17 cellular contexts compared by ENCODE assay signal in the genomic region with DNA sequence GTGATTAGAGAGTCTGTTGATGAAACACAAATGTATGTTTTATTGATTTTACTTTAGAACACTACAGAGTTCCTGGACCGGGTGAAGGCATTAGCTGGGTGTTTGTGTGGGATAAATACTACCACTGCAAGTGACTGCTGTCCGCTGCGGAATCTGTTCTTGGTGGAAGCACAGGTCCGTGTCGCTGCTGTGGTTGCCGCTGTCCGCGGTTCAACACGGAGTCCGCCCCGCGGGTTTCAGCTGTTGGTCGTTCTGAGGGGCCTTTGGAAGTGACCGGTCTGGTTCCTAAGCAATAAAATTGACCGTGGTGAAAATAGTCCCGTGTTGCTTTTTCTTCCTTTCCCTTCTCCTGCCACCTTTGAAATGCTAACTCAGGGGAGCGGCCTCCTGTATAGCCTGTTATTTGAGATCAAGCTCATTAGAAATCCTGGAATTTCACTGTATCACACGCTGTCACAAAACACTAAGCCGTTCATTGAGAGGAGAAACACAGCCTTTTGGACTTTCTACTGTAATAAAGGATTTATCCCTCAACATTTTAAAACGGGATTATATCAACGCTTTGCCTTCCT. TPM values are rescaled to one million over a fixed set of nuclear protein-coding genes. Genes with fewer than 3 reads are reported as not detected.
"Had no signal": no experiment of that assay in that cellular context is flagged by ENCODE, and none has a peak within 500 bp of the region (broad histone marks: within the 10 kb centered on the region; RNA-seq: fewer than 3 reads in every experiment).

No MANE protein-coding gene starts in this region.

- H3K4me2 ChIP-seq: smooth muscle cell had no signal

- H3K9ac ChIP-seq: parathyroid adenoma had no signal

- H3K4me3 Mint-ChIP-seq: activated CD8-positive, alpha-beta T cell treated with anti-CD3 and anti-CD28 coated beads for 36 hours; activated naive CD4-positive, alpha-beta T cell treated with anti-CD3 and anti-CD28 coated beads for 36 hours; activated T-helper 1 cell treated with anti-CD3 and anti-CD28 coated beads, Interleukin-12 subunit alpha, Interleukin-12 subunit beta, Interleukin-2, Interleukin-4 antibody, amounts not matched to agents 30 ng/mL and 10 ng/mL and 1 ng/mL, durations not matched to agents 14 hours and 24 hours and 36 hours; central memory CD8-positive, alpha-beta T cell; effector memory CD8-positive, alpha-beta T cell; mesothelial cell of epicardium had no signal

- H3K27me3 Mint-ChIP-seq: central memory CD8-positive, alpha-beta T cell; effector memory CD8-positive, alpha-beta T cell had no signal

- H3K9me3 ChIP-seq: adrenal gland, body of pancreas, lower lobe of right lung, right atrium auricular region, upper lobe of left lung had no signal

- H3K4me1 ChIP-seq: parathyroid adenoma had no signal

- H2AFZ ChIP-seq: hepatocyte, parathyroid adenoma had no signal

- H3K79me2 ChIP-seq: hepatocyte, parathyroid adenoma had no signal

- H3K4me1 Mint-ChIP-seq: central memory CD8-positive, alpha-beta T cell; mesothelial cell of epicardium had no signal

- H3K27ac ChIP-seq: adrenal gland, body of pancreas, hepatocyte, lower lobe of right lung, parathyroid adenoma, right atrium auricular region, upper lobe of left lung had no signal

- H3K9me3 Mint-ChIP-seq: activated CD8-positive, alpha-beta T cell treated with anti-CD3 and anti-CD28 coated beads for 36 hours; activated naive CD4-positive, alpha-beta T cell treated with anti-CD3 and anti-CD28 coated beads for 36 hours; activated T-helper 1 cell treated with anti-CD3 and anti-CD28 coated beads, Interleukin-12 subunit alpha, Interleukin-12 subunit beta, Interleukin-2, Interleukin-4 antibody, amounts not matched to agents 30 ng/mL and 10 ng/mL and 1 ng/mL, durations not matched to agents 14 hours and 24 hours and 36 hours; central memory CD8-positive, alpha-beta T cell; effector memory CD8-positive, alpha-beta T cell; mesothelial cell of epicardium had no signal

- H3K4me3 ChIP-seq: adrenal gland, body of pancreas, hepatocyte, lower lobe of right lung, right atrium auricular region, smooth muscle cell, upper lobe of left lung had no signal

- H3K27ac Mint-ChIP-seq: activated CD8-positive, alpha-beta T cell treated with anti-CD3 and anti-CD28 coated beads for 36 hours; effector memory CD8-positive, alpha-beta T cell; mesothelial cell of epicardium had no signal

- ATAC-seq: activated CD8-positive, alpha-beta T cell treated with anti-CD3 and anti-CD28 coated beads for 36 hours; body of pancreas; effector memory CD8-positive, alpha-beta T cell; lower lobe of right lung had no signal

- DNase-seq: activated CD4-positive, alpha-beta T cell treated with anti-CD3 and anti-CD28 coated beads for 1 hour; activated CD8-positive, alpha-beta memory T cell treated with anti-CD3 and anti-CD28 coated beads, Interleukin-2, amount 50 U/mL, for 4 hours; activated CD8-positive, alpha-beta T cell treated with anti-CD3 and anti-CD28 coated beads for 36 hours; activated naive CD4-positive, alpha-beta T cell treated with anti-CD3 and anti-CD28 coated beads for 36 hours; adrenal gland; body of pancreas; effector memory CD8-positive, alpha-beta T cell; erythroblast; lower lobe of right lung had no signal

RNA-seq across cellular contexts. Expression of a gene that starts 2.7 kb away (rescaled TPM):
- total RNA-seq: activated CD8-positive, alpha-beta T cell treated with anti-CD3 and anti-CD28 coated beads for 36 hours; activated naive CD4-positive, alpha-beta T cell treated with anti-CD3 and anti-CD28 coated beads for 36 hours; activated T-helper 1 cell treated with anti-CD3 and anti-CD28 coated beads, Interleukin-12 subunit alpha, Interleukin-12 subunit beta, Interleukin-2, Interleukin-4 antibody, amounts not matched to agents 30 ng/mL and 10 ng/mL and 1 ng/mL, durations not matched to agents 14 hours and 24 hours and 36 hours; adrenal gland; lower lobe of right lung; mesothelial cell of epicardium; right atrium auricular region; smooth muscle cell; upper lobe of left lung had no signal
